In the genomic region with DNA sequence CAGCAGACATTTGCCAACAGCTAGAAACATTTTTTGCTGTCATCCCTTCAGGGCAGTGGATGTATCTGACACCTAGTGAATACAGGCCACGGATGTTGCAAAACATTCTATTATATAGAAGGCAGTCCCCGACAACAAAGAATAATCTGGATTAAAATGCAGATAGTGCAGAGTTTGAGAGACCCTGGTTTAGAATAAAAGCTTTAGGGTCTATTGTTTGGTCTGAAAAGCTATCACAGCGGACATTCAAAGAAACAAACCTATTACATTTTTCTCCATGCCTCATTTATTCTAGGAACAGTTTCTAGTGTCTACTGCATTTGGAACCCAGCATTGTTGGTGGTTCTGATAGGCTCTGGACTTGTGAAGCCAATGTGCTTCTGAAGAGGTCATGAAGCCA, we compare ENCODE assay signal across 18 cellular contexts.
"Had no signal": no experiment of that assay in that cellular context is flagged by ENCODE, and none has a peak within 500 bp of the region (broad histone marks: within the 10 kb centered on the region; RNA-seq: fewer than 3 reads in every experiment).

No MANE protein-coding gene starts in this region.

- ATAC-seq: activated CD4-positive, alpha-beta T cell treated with anti-CD3 and anti-CD28 coated beads for 36 hours; gastrocnemius medialis; naive thymus-derived CD4-positive, alpha-beta T cell; sciatic nerve; stimulated activated memory B cell treated with anti-CD40 and anti-IgM and Interleukin-4, amounts not matched to agents 10 μg/mL and 1 μg/mL and 100 μg/mL, for 72 hours; upper lobe of right lung; WTC11 had no signal

- H3K79me2 ChIP-seq: parathyroid adenoma had no signal

- H3K27me3 ChIP-seq: gastrocnemius medialis, left lung, neutrophil, spleen, testis, upper lobe of right lung had no signal

- DNase-seq: activated CD4-positive, alpha-beta T cell treated with anti-CD3 and anti-CD28 coated beads for 36 hours; activated CD4-positive, alpha-beta T cell treated with anti-CD3 and anti-CD28 coated beads, Interleukin-2, amount 50 U/mL, for 48 hours; activated gamma-delta T cell; gastrocnemius medialis; head of caudate nucleus; kidney; left lung; naive thymus-derived CD4-positive, alpha-beta T cell; spleen; stimulated activated CD4-positive, alpha-beta T cell treated with anti-CD3 and anti-CD28 coated beads, Interleukin-4, amount 100 ng/mL, for 4 hours; testis; upper lobe of right lung had no signal

- H3K9ac ChIP-seq: parathyroid adenoma had no signal

- H3K27ac ChIP-seq: gastrocnemius medialis, left lung, neutrophil, parathyroid adenoma, spleen, testis, upper lobe of right lung had no signal

- H3K4me3 ChIP-seq: coronary artery, gastrocnemius medialis, left lung, spleen, testis, upper lobe of right lung had no signal

- H3K9me3 ChIP-seq: gastrocnemius medialis, left lung, neutrophil, spleen, testis, upper lobe of right lung had no signal

- H3K4me1 ChIP-seq: parathyroid adenoma, spleen, testis had no signal

- H3K36me3 ChIP-seq: gastrocnemius medialis, left lung, neutrophil, spleen, upper lobe of right lung had no signal

- H2AFZ ChIP-seq: parathyroid adenoma had no signal
